ENCODE assay signal across 28 cellular contexts in genomic region chr7:93830141-93830925, GRCh38.
"Had no signal": no experiment of that assay in that cellular context is flagged by ENCODE, and none has a peak within 500 bp of the region (broad histone marks: within the 10 kb centered on the region; RNA-seq: fewer than 3 reads in every experiment).

No MANE protein-coding gene starts in this region.

- H3K79me2 ChIP-seq: parathyroid adenoma had no signal

- H3K36me3 Mint-ChIP-seq: mesothelial cell of epicardium; naive thymus-derived CD4-positive, alpha-beta T cell; neural progenitor cell; stimulated activated effector memory CD8-positive, alpha-beta T cell treated with anti-CD3 and anti-CD28 coated beads, Interleukin-12 subunit alpha, Interleukin-12 subunit beta, amount 100 ng/mL, for 72 hours; type B pancreatic cell had no signal

- H3K27ac ChIP-seq: coronary artery, esophagus muscularis mucosa, gastrocnemius medialis, neural progenitor cell, parathyroid adenoma, stomach had no signal

- H3K9ac ChIP-seq: neural progenitor cell, parathyroid adenoma had no signal

- H2AFZ ChIP-seq: neural progenitor cell, parathyroid adenoma had no signal

- H3K9me3 ChIP-seq: esophagus muscularis mucosa, gastrocnemius medialis, mucosa of descending colon, stomach, tibial artery had no signal

- H3K4me1 ChIP-seq: esophagus muscularis mucosa, gastrocnemius medialis, neural progenitor cell, parathyroid adenoma had no signal

- DNase-seq: dermis blood vessel endothelial cell; effector memory CD4-positive, alpha-beta T cell; gastrocnemius medialis; head of caudate nucleus; kidney; mesenchymal stem cell; mucosa of descending colon; naive thymus-derived CD4-positive, alpha-beta T cell; stimulated activated CD4-positive, alpha-beta T cell treated with anti-CD3 and anti-CD28 coated beads, Interleukin-12 subunit alpha, Interleukin-12 subunit beta, amount 100 ng/mL, for 4 hours; stimulated activated CD4-positive, alpha-beta T cell treated with anti-CD3 and anti-CD28 coated beads, Interleukin-1b, Interleukin-23, amount 100 ng/mL, for 48 hours; stimulated activated CD4-positive, alpha-beta T cell treated with anti-CD3 and anti-CD28 coated beads, Interleukin-4, amount 100 ng/mL, for 1 hour; stimulated activated naive CD4-positive, alpha-beta T cell treated with Interleukin-2 at 50 U/mL for 16 hours; stomach; tibial artery had no signal

- H3K27me3 ChIP-seq: esophagus muscularis mucosa, gastrocnemius medialis, neural progenitor cell, stomach, tibial artery had no signal

- H3K4me3 Mint-ChIP-seq: mesothelial cell of epicardium; naive thymus-derived CD4-positive, alpha-beta T cell; nephron; neural progenitor cell; stimulated activated effector memory CD8-positive, alpha-beta T cell treated with anti-CD3 and anti-CD28 coated beads, Interleukin-12 subunit alpha, Interleukin-12 subunit beta, amount 100 ng/mL, for 72 hours; type B pancreatic cell had no signal

- ATAC-seq: gastrocnemius medialis; left lobe of liver; mucosa of descending colon; naive thymus-derived CD4-positive, alpha-beta T cell; sciatic nerve; stimulated activated effector memory CD8-positive, alpha-beta T cell treated with anti-CD3 and anti-CD28 coated beads, Interleukin-12 subunit alpha, Interleukin-12 subunit beta, amount 100 ng/mL, for 72 hours had no signal

- H3K9me3 Mint-ChIP-seq: mesothelial cell of epicardium; naive thymus-derived CD4-positive, alpha-beta T cell; nephron; neural progenitor cell; type B pancreatic cell had no signal

- H3K27me3 Mint-ChIP-seq: naive thymus-derived CD4-positive, alpha-beta T cell; progenitor cell of endocrine pancreas had no signal

- H3K4me2 ChIP-seq: neural progenitor cell, smooth muscle cell had no signal

- H3K4me3 ChIP-seq: coronary artery, esophagus muscularis mucosa, gastrocnemius medialis, lung, mucosa of descending colon, neural progenitor cell, smooth muscle cell, stomach, tibial artery had no signal

- H3K4me1 Mint-ChIP-seq: mesothelial cell of epicardium; naive thymus-derived CD4-positive, alpha-beta T cell; nephron; neural progenitor cell; stimulated activated effector memory CD8-positive, alpha-beta T cell treated with anti-CD3 and anti-CD28 coated beads, Interleukin-12 subunit alpha, Interleukin-12 subunit beta, amount 100 ng/mL, for 72 hours had no signal

- H3K27ac Mint-ChIP-seq: mesothelial cell of epicardium; nephron; neural progenitor cell; progenitor cell of endocrine pancreas; stimulated activated effector memory CD8-positive, alpha-beta T cell treated with anti-CD3 and anti-CD28 coated beads, Interleukin-12 subunit alpha, Interleukin-12 subunit beta, amount 100 ng/mL, for 72 hours; type B pancreatic cell had no signal

- H3K36me3 ChIP-seq: esophagus muscularis mucosa, gastrocnemius medialis, neural progenitor cell, stomach, tibial artery had no signal

- FAIRE-seq: endothelial cell of umbilical vein, kidney had no signal
